Comparison of ENCODE assay signal across 28 cellular contexts in the genomic region with DNA sequence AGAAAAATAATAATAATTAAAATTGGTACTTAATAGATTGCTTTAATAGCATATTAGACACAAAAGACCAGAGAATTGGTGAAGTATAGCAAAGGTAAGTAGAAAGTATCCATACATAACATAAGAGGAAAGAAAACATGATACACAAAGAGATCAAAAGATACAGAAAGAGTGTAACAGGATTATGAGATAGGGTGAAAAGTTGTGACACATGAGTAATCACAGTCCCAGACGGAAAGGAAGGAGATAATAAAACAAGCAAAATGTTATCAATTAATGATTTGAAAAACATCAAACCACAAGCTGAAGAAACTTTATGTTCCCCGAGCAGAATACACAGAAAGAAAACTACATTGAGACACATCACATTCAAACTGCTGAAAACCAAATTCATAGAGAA. TPM values are rescaled to one million over a fixed set of nuclear protein-coding genes. Genes with fewer than 3 reads are reported as not detected.
DNase-seq lines count a peak whose midpoint lies in the region; ATAC-seq, FAIRE-seq and TF ChIP-seq lines count a peak whose summit lies in the region.
"Had no signal": no experiment of that assay in that cellular context is flagged by ENCODE, and none has a peak within 500 bp of the region (broad histone marks: within the 10 kb centered on the region; RNA-seq: fewer than 3 reads in every experiment).

No MANE protein-coding gene starts in this region.

- intact Hi-C loops in GM12878 (cut with micrococcal nuclease; ENCODE audit: unreplicated experiment) = no loop called here
- intact Hi-C loops in endothelial cell of umbilical vein (cut with micrococcal nuclease) = loop anchor here (1.0 kb wide), 1 partner anchor 9 kb away; no protein-coding TSS in a partner anchor

- H3K27ac Mint-ChIP-seq in HFFc6 = peak overlapping the region; percentile 19
- H3K27ac Mint-ChIP-seq in naive thymus-derived CD8-positive, alpha-beta T cell = no peak overlapping the region
- H3K27ac Mint-ChIP-seq: CD14-positive monocyte; CD8-positive, alpha-beta memory T cell had no signal

- no peak for ATAC-seq in GM12878
- no peak for ATAC-seq in naive thymus-derived CD8-positive, alpha-beta T cell
- ATAC-seq: HCT116, PC-3, Right ventricle myocardium inferior, SK-N-SH treated with all-trans-retinoic acid at 6 μM for 48 hours had no signal

- H3K4me1 Mint-ChIP-seq in HFFc6 (ENCODE audit: low read depth) = peaks cover 33% of the 10 kb centered on the region
- peaks cover 4 to 7% (median 5%) of the 10 kb centered on the region in 4 donors for H3K4me1 Mint-ChIP-seq in naive thymus-derived CD8-positive, alpha-beta T cell

- H3K4me3 ChIP-seq in GM12878 = no peak overlapping the region
- H3K4me3 ChIP-seq in endothelial cell of umbilical vein (replicated peaks in 1 of 3; ENCODE audit: insufficient read depth in 1 of 3, low read depth in 1 of 3, low read length in 3 of 3) = no peak overlapping the region
- no peak overlapping the region for H3K4me3 ChIP-seq in coronary artery
- H3K4me3 ChIP-seq: SJCRH30 had no signal

- H3K27me3 ChIP-seq in GM12878 (replicated peaks in 1 of 2; ENCODE audit: control insufficient read depth in 2 of 2, insufficient read depth in 2 of 2, low read length in 1 of 2) (no peaks in the 10 kb centered on the region), endothelial cell of umbilical vein (ENCODE audit: control insufficient read depth in 2 of 2, insufficient read depth in 2 of 2, low read length in 2 of 2) (no peaks in the 10 kb centered on the region)
- H3K27me3 ChIP-seq: BE2C, SJCRH30 had no signal

- TF ChIP-seq CTCF in HFFc6 (IDR thresholded peaks at IDR 0.05) = no peak
- TF ChIP-seq CTCF in GM12878 (IDR thresholded peaks at IDR 0.05 in 2 of 3, conservative IDR thresholded peaks at IDR 0.05 in 1 of 3; ENCODE audit: control insufficient read depth in 2 of 3, extremely low read depth in 1 of 3, insufficient read depth in 1 of 3, low read depth in 3 of 3, low read length in 3 of 3) = no peak
- no peak for TF ChIP-seq CTCF in endothelial cell of umbilical vein (IDR thresholded peaks at IDR 0.05; ENCODE audit: extremely low read depth in 1 of 2, insufficient read depth in 1 of 2, low read depth in 1 of 2, low read length in 2 of 2)
- TF ChIP-seq CTCF in coronary artery (IDR thresholded peaks at IDR 0.05) = no peak

- H3K4me3 Mint-ChIP-seq in HFFc6 = no peak overlapping the region
- no peak overlapping the region for H3K4me3 Mint-ChIP-seq in naive thymus-derived CD8-positive, alpha-beta T cell
- H3K4me3 Mint-ChIP-seq: CD14-positive monocyte had no signal

- no peak for TF ChIP-seq RAD21 in GM12878 (IDR thresholded peaks at IDR 0.05; ENCODE audit: insufficient read depth, low read depth, low read length)

- RAD21 ChIA-PET in GM12878 (lab: Charles Lee; ENCODE audit: unreplicated experiment) = interaction anchor here (1.9 kb wide), 1 partner anchor 10 kb away, joined by 12 read pairs; a partner anchor contains a TSS

- no peak overlapping the region for H3K9ac ChIP-seq in GM12878 (ENCODE audit: control insufficient read depth, insufficient read depth, low read length)
- peak overlapping the region; percentile 24 for H3K9ac ChIP-seq in endothelial cell of umbilical vein (replicated peaks; ENCODE audit: extremely low read depth, insufficient read depth, low read length)

- SMC1A ChIA-PET in GM12878 (lab: Charles Lee; ENCODE audit: uncharacterized antibody, unreplicated experiment) = interaction anchor here (1.2 to 2.4 kb wide), 3 partner anchors 10 to 155 kb away, joined by 4 to 14 read pairs (median 13); a partner anchor contains a TSS

- CTCF ChIA-PET in GM12878 (lab: Yijun Ruan, JAX) = interaction anchor here (1.1 to 7.0 kb wide), 2 partner anchors 10 to 651 kb away, joined by 3 to 65 read pairs; a partner anchor contains a TSS
- CTCF ChIA-PET in endothelial cell of umbilical vein (lab: Charles Lee) = interaction anchor here (1.5 to 4.0 kb wide), 4 partner anchors 10 to 154 kb away, joined by 3 to 69 read pairs (median 38); a partner anchor contains a TSS

- no peak overlapping the region for H2AFZ ChIP-seq in GM12878 (ENCODE audit: control insufficient read depth, low read depth, low read length)
- no peak overlapping the region for H2AFZ ChIP-seq in endothelial cell of umbilical vein (ENCODE audit: low read depth, low read length)

- POLR2A ChIA-PET in GM12878 (lab: Charles Lee) = interaction anchor here (1.6 to 3.3 kb wide), 2 partner anchors 8 to 10 kb away, joined by 7 to 14 read pairs; a partner anchor contains a TSS
- POLR2A ChIA-PET in endothelial cell of umbilical vein (lab: Charles Lee) = interaction anchor here (1.9 kb wide), 1 partner anchor 10 kb away, joined by 10 read pairs; a partner anchor contains a TSS
- POLR2A ChIA-PET in naive thymus-derived CD8-positive, alpha-beta T cell (lab: Charles Lee) = no interaction called here

- in situ Hi-C loops in GM12878 (cut with MboI) = no loop called here

- dilution Hi-C loops in endothelial cell of umbilical vein (cut with MboI; ENCODE audit: extremely low pct_ligation_motif_present, low sequenced_read_pairs) = no loop called here

- no peaks in the 10 kb centered on the region; the same call in 2 of the 3 replicates for H3K9me3 ChIP-seq in GM12878 (replicated peaks; ENCODE audit: control insufficient read depth, insufficient read depth, low read length)
- no peaks in the 10 kb centered on the region for H3K9me3 ChIP-seq in endothelial cell of umbilical vein (replicated peaks; ENCODE audit: control insufficient read depth, insufficient read depth, low read length)
- H3K9me3 ChIP-seq: BE2C had no signal

- no peak overlapping the region for H3K4me2 ChIP-seq in GM12878 (ENCODE audit: control insufficient read depth, insufficient read depth)
- H3K4me2 ChIP-seq in endothelial cell of umbilical vein (ENCODE audit: insufficient read depth, low read length) = peak overlapping the region; percentile 90
- H3K4me2 ChIP-seq: KMS-11 had no signal

- H3K36me3 ChIP-seq in GM12878 (ENCODE audit: control insufficient read depth in 2 of 2, insufficient read depth in 2 of 2, low read length in 1 of 2) = no peaks in the 10 kb centered on the region
- H3K36me3 ChIP-seq in endothelial cell of umbilical vein (ENCODE audit: control insufficient read depth in 2 of 2, extremely low read depth in 1 of 2, insufficient read depth in 2 of 2, low read length in 2 of 2) = no peaks in the 10 kb centered on the region

- H4K20me1 ChIP-seq in GM12878 (ENCODE audit: control insufficient read depth, insufficient read depth) (no peaks in the 10 kb centered on the region), endothelial cell of umbilical vein (replicated peaks; ENCODE audit: control insufficient read depth, extremely low read depth, insufficient read depth, low read length) (no peaks in the 10 kb centered on the region)

- TF ChIP-seq EP300 in GM12878 (IDR thresholded peaks at IDR 0.05; ENCODE audit: borderline replicate concordance in 1 of 2, control insufficient read depth in 1 of 2, low read depth in 2 of 2, low read length in 2 of 2) = no peak

- no peaks in the 10 kb centered on the region for H3K79me2 ChIP-seq in GM12878 (ENCODE audit: control insufficient read depth, insufficient read depth, low read length)
- peaks cover 23% of the 10 kb centered on the region for H3K79me2 ChIP-seq in endothelial cell of umbilical vein (ENCODE audit: control insufficient read depth, insufficient read depth, low read length)

- peak; percentile 84 for FAIRE-seq in GM12878 (lab: Jason Lieb, UNC)
- no peak for FAIRE-seq in endothelial cell of umbilical vein (lab: Jason Lieb, UNC)

- H3K9me3 Mint-ChIP-seq in HFFc6 = no peaks in the 10 kb centered on the region
- H3K9me3 Mint-ChIP-seq in naive thymus-derived CD8-positive, alpha-beta T cell = peaks cover 9 to 38% (median 19%) of the 10 kb centered on the region in 9 donors

- H3K27me3 Mint-ChIP-seq in HFFc6 (ENCODE audit: insufficient read depth) = no peaks in the 10 kb centered on the region
- peaks cover 9 to 33% (median 14%) of the 10 kb centered on the region in 5 donors for H3K27me3 Mint-ChIP-seq in naive thymus-derived CD8-positive, alpha-beta T cell

- WGBS in GM12878 (ENCODE audit: insufficient coverage, insufficient replicate concordance, low lambda C conversion rate, missing lambda C conversion rate) = 75% methylated on average over 2 of the region's 2 CpGs

- H3K27ac ChIP-seq in GM12878 (ENCODE audit: control insufficient read depth, insufficient read depth) = no peak overlapping the region
- H3K27ac ChIP-seq in endothelial cell of umbilical vein (ENCODE audit: insufficient read depth, low read depth, low read length) = peak overlapping the region; percentile 28
- H3K27ac ChIP-seq in coronary artery = no peak overlapping the region
- H3K27ac ChIP-seq: KMS-11, SJCRH30 had no signal

- H3K4me1 ChIP-seq in GM12878 (ENCODE audit: control insufficient read depth, insufficient read depth, low read length) (peaks cover under 1% of the 10 kb centered on the region; the same call in 1 of the 2 replicates), endothelial cell of umbilical vein (ENCODE audit: control insufficient read depth, extremely low read depth, insufficient read depth, low read length) (peaks cover 15% of the 10 kb centered on the region)
- H3K4me1 ChIP-seq: BE2C, SJCRH30 had no signal

- DNase-seq in HFFc6 (no peak), GM12878 (ENCODE audit: low read depth, low spot score) (no peak), endothelial cell of umbilical vein (ENCODE audit: low read depth, low spot score) (peak; percentile 42), inferior parietal cortex (ENCODE audit: extremely low spot score) (no peak), coronary artery (ENCODE audit: low spot score) (no peak), NCI-H2029 (lab: John Stamatoyannopoulos, UW) (no peak)
- no peak for DNase-seq in naive thymus-derived CD8-positive, alpha-beta T cell
- DNase-seq: ACHN; BE2C; CD8-positive, alpha-beta memory T cell; DMS153; IMR-90; NCI-H1092; NCI-H1417 treated with DMSO at 0.1 percent for 48 hours; NCI-H1694 treated with DMSO at 0.1 percent for 48 hours; NCI-H2171 treated with DMSO at 0.1 percent for 48 hours; NCI-H345; NCI-H510A treated with DMSO at 0.1 percent for 48 hours; NCI-H774; PC-3; SJCRH30 had no signal

- peaks cover 12% of the 10 kb centered on the region for H3K36me3 Mint-ChIP-seq in HFFc6 (ENCODE audit: low read depth)
- H3K36me3 Mint-ChIP-seq in naive thymus-derived CD8-positive, alpha-beta T cell = peaks cover 39 to 50% (median 39%) of the 10 kb centered on the region in 3 donors

- no TSS peak for BruUV-seq in GM12878 (replicated peaks; lab: Mats Ljungman, UMichigan)
- no TSS peak for BruUV-seq in endothelial cell of umbilical vein (replicated peaks; lab: Mats Ljungman, UMichigan)

- no peak for TF ChIP-seq POLR2A in GM12878 (IDR thresholded peaks at IDR 0.05; ENCODE audit: low read depth, low read length)
- no peak for TF ChIP-seq POLR2A in endothelial cell of umbilical vein (IDR thresholded peaks at IDR 0.05; ENCODE audit: low read depth, low read length)

- H3K9me1 ChIP-seq in endothelial cell of umbilical vein (replicated peaks; ENCODE audit: control insufficient read depth, extremely low read depth, insufficient read depth, low read length) = no peaks in the 10 kb centered on the region

RNA-seq across cellular contexts. Expression of a gene that starts 10.5 kb away (rescaled TPM):
- total RNA-seq in HFFc6 (2021; fragmentation: NEBNext Ultra II Directional; extraction: Animal tissue kit (Norgen Biotek cat#: 25700)) = 10 to 100 TPM; 57.1 to 90.3 (median 65.1) TPM
- total RNA-seq in GM12878 (2013; cell fraction: nucleolus; rRNA removed) = 23.8 and 29.6 TPM in 2 replicates
- total RNA-seq in GM12878 (2014; rRNA removed) (7.8 and 8.0 TPM in 2 replicates), GM12878 (2014; rRNA removed; fragmentation: Illumina TruSeq; extraction: Trizol) (8.0 and 8.3 TPM in 2 replicates), GM12878 (2021) (14.1 and 16.3 TPM in 2 replicates), endothelial cell of umbilical vein (48.3 and 51.2 TPM in 2 replicates)
- polyA plus RNA-seq in GM12878 (2011; ENCODE audit: low read depth) = 6.2 TPM
- polyA plus RNA-seq in GM12878 (2011; rRNA removed) (7.2 and 9.1 TPM in 2 replicates), GM12878 (2014; fragmentation: Illumina TruSeq; extraction: Trizol) (12.6 and 14.0 TPM in 2 replicates), GM12878 (2014; fragmentation: Nextera tagmentation; extraction: Ambion mirVana) (1 to 10 TPM; 2.2 to 3.2 TPM), GM12878 (2014; rRNA removed) (6.4 and 6.9 TPM in 2 replicates), GM12878 (2016; fragmentation: Nextera tagmentation; extraction: Ambion mirVana) (1 to 10 TPM; 6.2 to 8.3 TPM), endothelial cell of umbilical vein (21.0 and 29.0 TPM in 2 replicates)
- polyA plus RNA-seq in GM12878 (2011; cell fraction: cytosol; rRNA removed) = 8.2 and 12.3 TPM in 2 replicates
- polyA plus RNA-seq in GM12878 (2011; cell fraction: nucleus; rRNA removed) = 11.1 and 12.6 TPM in 2 replicates
- polyA plus RNA-seq in GM12878 (2012) = 6.6 and 8.1 TPM in 2 replicates
- 27.3 and 32.1 TPM in 2 replicates for polyA minus RNA-seq in GM12878 (2011; rRNA and poly(A)+ RNA removed)
- 4.2 and 5.2 TPM in 2 replicates for polyA minus RNA-seq in GM12878 (2011; cell fraction: cytosol; rRNA and poly(A)+ RNA removed)
- polyA minus RNA-seq in GM12878 (2011; cell fraction: nucleus; rRNA and poly(A)+ RNA removed) = 8.5 and 12.0 TPM in 2 replicates
- 27.2 and 29.1 TPM in 2 replicates for polyA plus RNA-seq in endothelial cell of umbilical vein (2011; cell fraction: cytosol; rRNA removed)
- 19.6 and 27.5 TPM in 2 replicates for polyA plus RNA-seq in endothelial cell of umbilical vein (2011; cell fraction: nucleus; rRNA removed)
- 41.7 and 47.9 TPM in 2 replicates for polyA plus RNA-seq in endothelial cell of umbilical vein (2012)
- polyA minus RNA-seq in endothelial cell of umbilical vein = 87.5 and 105 TPM in 2 replicates
- 9.4 TPM for polyA minus RNA-seq in endothelial cell of umbilical vein (2011; cell fraction: cytosol; rRNA and poly(A)+ RNA removed)
- polyA minus RNA-seq in endothelial cell of umbilical vein (2011; cell fraction: nucleus; rRNA and poly(A)+ RNA removed) = 21.6 and 30.7 TPM in 2 replicates
- 10 to 100 TPM; 16.9 to 19.2 TPM for total RNA-seq in naive thymus-derived CD8-positive, alpha-beta T cell
- polyA plus RNA-seq in naive thymus-derived CD8-positive, alpha-beta T cell = 10 to 100 TPM in 2 of 3 donors, 1 to 10 TPM in 1; 8.9 to 15.2 (median 12.8) TPM

RNA-seq across cellular contexts. Expression of a gene that starts 43.6 kb away (rescaled TPM):
- total RNA-seq in HFFc6 (2021; fragmentation: NEBNext Ultra II Directional; extraction: Animal tissue kit (Norgen Biotek cat#: 25700)) = not detected
- total RNA-seq in GM12878 (2013; cell fraction: nucleolus; rRNA removed) = not detected in 2 replicates
- total RNA-seq in GM12878 (2014; rRNA removed) = not detected in 2 replicates
- total RNA-seq in GM12878 (2014; rRNA removed; fragmentation: Illumina TruSeq; extraction: Trizol) = not detected in 2 replicates
- not detected in 2 replicates for total RNA-seq in GM12878 (2021)
- polyA plus RNA-seq in GM12878 (2011; ENCODE audit: low read depth) = not detected
- not detected in 2 replicates for polyA plus RNA-seq in GM12878 (2011; rRNA removed)
- polyA plus RNA-seq in GM12878 (2011; cell fraction: cytosol; rRNA removed) = not detected in 2 replicates
- not detected in 2 replicates for polyA plus RNA-seq in GM12878 (2011; cell fraction: nucleus; rRNA removed)
- polyA plus RNA-seq in GM12878 (2012) = not detected in 2 replicates
- polyA plus RNA-seq in GM12878 (2014; fragmentation: Illumina TruSeq; extraction: Trizol) = not detected in 2 replicates
- polyA plus RNA-seq in GM12878 (2014; fragmentation: Nextera tagmentation; extraction: Ambion mirVana) = not detected
- polyA plus RNA-seq in GM12878 (2014; rRNA removed) = not detected in 2 replicates
- polyA plus RNA-seq in GM12878 (2016; fragmentation: Nextera tagmentation; extraction: Ambion mirVana) = not detected
- polyA minus RNA-seq in GM12878 (2011; rRNA and poly(A)+ RNA removed) = not detected in 2 replicates
- polyA minus RNA-seq in GM12878 (2011; cell fraction: cytosol; rRNA and poly(A)+ RNA removed) = not detected in 2 replicates
- polyA minus RNA-seq in GM12878 (2011; cell fraction: nucleus; rRNA and poly(A)+ RNA removed) = not detected in 2 replicates
- not detected in 2 replicates for total RNA-seq in endothelial cell of umbilical vein
- polyA plus RNA-seq in endothelial cell of umbilical vein = not detected in 2 replicates
- not detected in 2 replicates for polyA plus RNA-seq in endothelial cell of umbilical vein (2011; cell fraction: cytosol; rRNA removed)
- not detected in 2 replicates for polyA plus RNA-seq in endothelial cell of umbilical vein (2011; cell fraction: nucleus; rRNA removed)
- polyA plus RNA-seq in endothelial cell of umbilical vein (2012) = not detected in 2 replicates
- 0.17 TPM in 1 of 2 replicates, not detected in the other for polyA minus RNA-seq in endothelial cell of umbilical vein
- not detected for polyA minus RNA-seq in endothelial cell of umbilical vein (2011; cell fraction: cytosol; rRNA and poly(A)+ RNA removed)
- not detected in 2 replicates for polyA minus RNA-seq in endothelial cell of umbilical vein (2011; cell fraction: nucleus; rRNA and poly(A)+ RNA removed)
- not detected for total RNA-seq in naive thymus-derived CD8-positive, alpha-beta T cell
- polyA plus RNA-seq in naive thymus-derived CD8-positive, alpha-beta T cell = not detected
- total RNA-seq: CD8-positive, alpha-beta memory T cell; H4; IMR-90; PC-3; Right ventricle myocardium inferior; RPMI7951; SJCRH30 had no signal
- polyA plus RNA-seq: CD14-positive monocyte; CD8-positive, alpha-beta memory T cell; IMR-90 had no signal
